In genomic region chr12:26187429-26187828, GRCh38 we compare ENCODE assay signal across 14 cellular contexts. TPM values are rescaled to one million over a fixed set of nuclear protein-coding genes. Genes with fewer than 3 reads are reported as not detected.
A peak's percentile ranks its signal among the peaks of the same experiment; 100 is the strongest.
DNase-seq lines count a peak whose midpoint lies in the region; ATAC-seq and TF ChIP-seq lines count a peak whose summit lies in the region.
"Had no signal": no experiment of that assay in that cellular context is flagged by ENCODE, and none has a peak within 500 bp of the region (broad histone marks: within the 10 kb centered on the region; RNA-seq: fewer than 3 reads in every experiment).

No MANE protein-coding gene starts in this region.

- H3K4me3 ChIP-seq in mammary epithelial cell (replicated peaks in 1 of 3; ENCODE audit: insufficient read depth in 1 of 3, low read depth in 2 of 3, low read length in 3 of 3): no peak overlapping the region
- H3K4me3 ChIP-seq in choroid plexus epithelial cell (ENCODE audit: low read depth, low read length): no peak overlapping the region
- no peak overlapping the region for H3K4me3 ChIP-seq in psoas muscle

- intact Hi-C loops in mammary epithelial cell (cut with micrococcal nuclease): loop anchor here (5.0 to 10.0 kb wide), 3 partner anchors 60 to 507 kb away; partner anchors contain the start of gene BHLHE41
- intact Hi-C loops in MCF 10A (cut with micrococcal nuclease): loop anchor here (5.0 kb wide), 1 partner anchor 60 kb away; the partner anchor contains the start of gene BHLHE41
- intact Hi-C loops in psoas muscle (cut with DNase I): no loop called here

- dilution Hi-C loops in mammary epithelial cell (cut with HindIII; ENCODE audit: low sequenced_read_pairs): no loop called here

- CTCF ChIA-PET in mammary epithelial cell (lab: Charles Lee; ENCODE audit: low non-redundant PET): no interaction called here
- CTCF ChIA-PET in MCF 10A (lab: Yijun Ruan, JAX): interaction anchor here (0.7 to 1.4 kb wide), 2 partner anchors 27 to 60 kb away, joined by 3 read pairs; no protein-coding TSS in a partner anchor

- H3K9me3 ChIP-seq in mammary epithelial cell (replicated peaks; ENCODE audit: insufficient read depth, low read length) (no peaks in the 10 kb centered on the region), psoas muscle (no peaks in the 10 kb centered on the region)

- peak in 3 of 4 donors; percentile 37 to 73 (median 40) for ATAC-seq in psoas muscle

- DNase-seq in mammary epithelial cell (no peak), MCF 10A (ENCODE audit: unreplicated experiment) (no peak), KBM-7 (peak; percentile 5), choroid plexus epithelial cell (ENCODE audit: low read depth) (no peak), psoas muscle (no peak), C1 segment of cervical spinal cord (lab: John Stamatoyannopoulos, UW) (no peak), NCI-H2171 (lab: John Stamatoyannopoulos, UW) (no peak), RKO (ENCODE audit: low spot score) (no peak)
- DNase-seq: amygdala; CD4-positive, alpha-beta memory T cell; KG1; NCI-H446 treated with DMSO at 0.1 percent for 48 hours; stimulated activated naive CD4-positive, alpha-beta T cell treated with Interleukin-2 at 50 U/mL for 16 hours had no signal

- BruUV-seq in mammary epithelial cell (replicated peaks; lab: Mats Ljungman, UMichigan) (no TSS peak), MCF 10A (replicated peaks; lab: Mats Ljungman, UMichigan) (no TSS peak)

- no peaks in the 10 kb centered on the region for H3K27me3 Mint-ChIP-seq in MCF 10A (ENCODE audit: insufficient read depth, unreplicated experiment)

- no peaks in the 10 kb centered on the region for H3K27me3 ChIP-seq in mammary epithelial cell (ENCODE audit: insufficient read depth, low read length)
- H3K27me3 ChIP-seq in psoas muscle (ENCODE audit: insufficient read depth in 3 of 3, low read length in 2 of 3): no peaks in the 10 kb centered on the region

- H3K9me3 Mint-ChIP-seq in MCF 10A (ENCODE audit: unreplicated experiment): no peaks in the 10 kb centered on the region
- H3K9me3 Mint-ChIP-seq: activated T-helper 17 cell treated with anti-CD3 and anti-CD28 coated beads, Interleukin-2, amount 50 U/mL, for 72 hours had no signal

- H2AFZ ChIP-seq in mammary epithelial cell (ENCODE audit: low read depth, low read length): peak overlapping the region; percentile 28

- H3K27ac ChIP-seq in mammary epithelial cell (ENCODE audit: insufficient read depth, low read depth, low read length) (no peak overlapping the region), psoas muscle (no peak overlapping the region)

- no peak overlapping the region for H3K9ac ChIP-seq in mammary epithelial cell (ENCODE audit: insufficient read depth, low read length)

- no peak overlapping the region for H3K27ac Mint-ChIP-seq in MCF 10A (ENCODE audit: low read depth, unreplicated experiment)
- H3K27ac Mint-ChIP-seq: activated T-helper 17 cell treated with anti-CD3 and anti-CD28 coated beads, Interleukin-2, amount 50 U/mL, for 72 hours; CD4-positive, alpha-beta memory T cell had no signal

- TF ChIP-seq CTCF in mammary epithelial cell (conservative IDR thresholded peaks at IDR 0.05 in 1 of 2, IDR thresholded peaks at IDR 0.05 in 1 of 2; ENCODE audit: extremely low read depth in 1 of 2, insufficient read depth in 1 of 2, low read depth in 1 of 2, low read length in 2 of 2) (no peak), MCF 10A (IDR thresholded peaks at IDR 0.05; ENCODE audit: unreplicated experiment) (no peak), choroid plexus epithelial cell (conservative IDR thresholded peaks at IDR 0.05; ENCODE audit: low read depth, low read length) (peak; percentile 9), psoas muscle (IDR thresholded peaks at IDR 0.05) (no peak)

- no peaks in the 10 kb centered on the region for H4K20me1 ChIP-seq in mammary epithelial cell (ENCODE audit: insufficient read depth, low read length)

- H3K4me1 ChIP-seq in mammary epithelial cell (ENCODE audit: insufficient read depth, low read length) (peaks cover 33% of the 10 kb centered on the region), psoas muscle (peaks cover 18% of the 10 kb centered on the region)

- no peak overlapping the region for H3K4me3 Mint-ChIP-seq in MCF 10A (ENCODE audit: unreplicated experiment)
- H3K4me3 Mint-ChIP-seq: activated T-helper 17 cell treated with anti-CD3 and anti-CD28 coated beads, Interleukin-2, amount 50 U/mL, for 72 hours; CD4-positive, alpha-beta memory T cell had no signal

- no peaks in the 10 kb centered on the region for H3K36me3 Mint-ChIP-seq in MCF 10A (ENCODE audit: insufficient read depth, unreplicated experiment)
- H3K36me3 Mint-ChIP-seq: CD4-positive, alpha-beta memory T cell had no signal

- no peaks in the 10 kb centered on the region for H3K79me2 ChIP-seq in mammary epithelial cell (ENCODE audit: insufficient read depth, low read length)

- in situ Hi-C loops in mammary epithelial cell (cut with MboI; ENCODE audit: low sequenced_read_pairs in 2 of 2): no loop called here
- in situ Hi-C loops in KBM-7 (cut with MboI; ENCODE audit: low pct_unique_long_range_greater_than_20kb, low sequenced_read_pairs): no loop called here

- WGBS in mammary epithelial cell (ENCODE audit: low coverage, missing lambda C conversion rate): 77% methylated on average over 5 of the region's 5 CpGs
- WGBS in psoas muscle, 3 donors: 28 to 41% (median 30%) methylated on average over 5 of the region's 5 CpGs

- H3K36me3 ChIP-seq in mammary epithelial cell (ENCODE audit: insufficient read depth, low read length): no peaks in the 10 kb centered on the region
- no peaks in the 10 kb centered on the region for H3K36me3 ChIP-seq in psoas muscle (ENCODE audit: insufficient read depth in 1 of 2, low read depth in 1 of 2)

- no peak overlapping the region for H3K4me2 ChIP-seq in mammary epithelial cell (ENCODE audit: insufficient read depth, low read depth, low read length)

- POLR2A ChIA-PET in MCF 10A (lab: Yijun Ruan, JAX): interaction anchor here (0.6 to 2.8 kb wide), 9 partner anchors 17 to 131 kb away, joined by 3 to 8 read pairs (median 6); no protein-coding TSS in a partner anchor

- H3K4me1 Mint-ChIP-seq in MCF 10A (ENCODE audit: insufficient read depth, unreplicated experiment): peaks cover 29% of the 10 kb centered on the region
- H3K4me1 Mint-ChIP-seq: activated T-helper 17 cell treated with anti-CD3 and anti-CD28 coated beads, Interleukin-2, amount 50 U/mL, for 72 hours; CD4-positive, alpha-beta memory T cell had no signal

RNA-seq across cellular contexts. Expression of gene SSPN, which starts 7.9 kb away (rescaled TPM):
- total RNA-seq in mammary epithelial cell (10 to 100 TPM in 1 of 2 donors, 1 to 10 TPM in 1; 1.4 to 11.0 TPM), MCF 10A (2022) (0.17 and 0.21 TPM in 2 replicates), psoas muscle (10 to 100 TPM; 45.4 to 88.7 (median 73.5) TPM)
- polyA plus RNA-seq in mammary epithelial cell (2.4 TPM), psoas muscle (10 to 100 TPM in 2 of 3 donors, 1 to 10 TPM in 1; 8.3 to 24.4 (median 15.2) TPM)
- not detected for polyA minus RNA-seq in mammary epithelial cell
- total RNA-seq: activated T-helper 17 cell treated with anti-CD3 and anti-CD28 coated beads, Interleukin-2, amount 50 U/mL, for 72 hours; CD4-positive, alpha-beta memory T cell had no signal

Comparison
In these comparisons a context has a peak if more than half of its experiments do, and no peak if none do; other contexts are left out.
1. intact Hi-C loops: an anchor here in mammary epithelial cell (5.0 to 10.0 kb wide) and MCF 10A (5.0 kb wide); none called in psoas muscle.